8 cellular contexts compared by ENCODE assay signal in genomic region chr12:3299929-3300832, GRCh38.
DNase-seq lines count a peak whose midpoint lies in the region; ATAC-seq and TF ChIP-seq lines count a peak whose summit lies in the region.

No MANE protein-coding gene starts in this region.

- H3K36me3 ChIP-seq in A673 (ENCODE audit: insufficient read depth, low read length, poor library complexity, severe bottlenecking) (no peaks in the 10 kb centered on the region), lower lobe of right lung (no peaks in the 10 kb centered on the region)

- peaks cover 10% of the 10 kb centered on the region for H3K27me3 ChIP-seq in A673 (replicated peaks; ENCODE audit: insufficient read depth, low read depth, low read length, poor library complexity)
- peaks cover 0 to 19% (median 0%) of the 10 kb centered on the region in 45 donors for H3K27me3 ChIP-seq in dorsolateral prefrontal cortex
- peaks cover 15% of the 10 kb centered on the region for H3K27me3 ChIP-seq in lower lobe of right lung (ENCODE audit: low read depth)

- TF ChIP-seq CTCF in A673 (conservative IDR thresholded peaks at IDR 0.05; ENCODE audit: low read depth, low read length) (peak; percentile 93), dorsolateral prefrontal cortex (IDR thresholded peaks at IDR 0.05 in 54 of 56, conservative IDR thresholded peaks at IDR 0.05 in 2 of 56; ENCODE audit: low read depth in 1 of 56, partially characterized antibody in 56 of 56) (peak; percentile 64 to 98 (median 90)), lower lobe of right lung (IDR thresholded peaks at IDR 0.05) (peak; percentile 94)

- peak; percentile 87 for DNase-seq in A673 (ENCODE audit: low spot score)
- peak; percentile 59 for DNase-seq in NCI-H748 treated with DMSO at 0.1 percent for 48 hours (lab: John Stamatoyannopoulos, UW)
- peak; percentile 84 to 87 for DNase-seq in activated CD4-positive, alpha-beta T cell treated with anti-CD3 and anti-CD28 coated beads, Interleukin-2, amount 50 U/mL, for 48 hours
- DNase-seq in dorsolateral prefrontal cortex, result peak; percentile 83 to 93 (median 90)
- peak; percentile 90 for DNase-seq in lower lobe of right lung
- DNase-seq in stimulated activated CD4-positive, alpha-beta T cell treated with anti-CD3 and anti-CD28 coated beads, Interleukin-4, amount 100 ng/mL, for 4 hours, result peak; percentile 67 to 72

- POLR2A ChIA-PET in A673 (lab: Charles Lee; ENCODE audit: low non-redundant PET), result interaction anchor here (0.5 kb wide), 1 partner anchor 871 kb away, joined by 3 read pairs; no protein-coding TSS in a partner anchor

- ATAC-seq in GM18867 (IDR thresholded peaks at IDR 0.05; ENCODE audit: unreplicated experiment) (peak; percentile 70), HG03521 (IDR thresholded peaks at IDR 0.05; ENCODE audit: unreplicated experiment) (peak; percentile 55), lower lobe of right lung (peak; percentile 85 to 87)

- H3K4me3 ChIP-seq in A673 (ENCODE audit: low read depth, low read length, poor library complexity, severe bottlenecking), result no peak overlapping the region
- peak overlapping the region in 23 of 59 donors; percentile 0 to 44 (median 20) for H3K4me3 ChIP-seq in dorsolateral prefrontal cortex
- H3K4me3 ChIP-seq in lower lobe of right lung, result peak overlapping the region; percentile 37

- H3K4me1 ChIP-seq in A673 (ENCODE audit: insufficient read depth, low read length, poor library complexity, severe bottlenecking) (peaks cover 5% of the 10 kb centered on the region), lower lobe of right lung (peaks cover 20% of the 10 kb centered on the region)

- H3K27ac ChIP-seq in A673 (ENCODE audit: low read depth, low read length, poor library complexity, severe bottlenecking), result no peak overlapping the region
- H3K27ac ChIP-seq in dorsolateral prefrontal cortex, result peak overlapping the region in 5 of 59 donors; percentile 8 to 58 (median 48)
- H3K27ac ChIP-seq in lower lobe of right lung, result no peak overlapping the region

- BruUV-seq in A673 (replicated peaks; lab: Mats Ljungman, UMichigan), result no TSS peak

- CTCF ChIA-PET in A673 (lab: Charles Lee), result interaction anchor here (0.6 to 2.0 kb wide), 19 partner anchors 12 to 1650 kb away, joined by 3 to 22 read pairs (median 4); no protein-coding TSS in a partner anchor

- intact Hi-C loops in A673 (cut with micrococcal nuclease; ENCODE audit: unreplicated experiment), result loop anchor here (2.0 to 10.0 kb wide), 5 partner anchors 225 to 977 kb away; no protein-coding TSS in a partner anchor
- intact Hi-C loops in dorsolateral prefrontal cortex (cut with DNase I), result loop anchor here (1.0 to 10.0 kb wide), 10 partner anchors 37 to 977 kb away; partner anchors contain the start of gene PRMT8 (in 1 of the 2)
- intact Hi-C loops in lower lobe of right lung (cut with DNase I), result loop anchor here (10.0 kb wide), 1 partner anchor 505 kb away; no protein-coding TSS in a partner anchor

- H3K9me3 ChIP-seq in A673 (ENCODE audit: low read depth, low read length, poor library complexity, severe bottlenecking), result no peaks in the 10 kb centered on the region
- H3K9me3 ChIP-seq in lower lobe of right lung, result no peaks in the 10 kb centered on the region
